Comparison of ENCODE assay signal across 9 cellular contexts in the genomic region with DNA sequence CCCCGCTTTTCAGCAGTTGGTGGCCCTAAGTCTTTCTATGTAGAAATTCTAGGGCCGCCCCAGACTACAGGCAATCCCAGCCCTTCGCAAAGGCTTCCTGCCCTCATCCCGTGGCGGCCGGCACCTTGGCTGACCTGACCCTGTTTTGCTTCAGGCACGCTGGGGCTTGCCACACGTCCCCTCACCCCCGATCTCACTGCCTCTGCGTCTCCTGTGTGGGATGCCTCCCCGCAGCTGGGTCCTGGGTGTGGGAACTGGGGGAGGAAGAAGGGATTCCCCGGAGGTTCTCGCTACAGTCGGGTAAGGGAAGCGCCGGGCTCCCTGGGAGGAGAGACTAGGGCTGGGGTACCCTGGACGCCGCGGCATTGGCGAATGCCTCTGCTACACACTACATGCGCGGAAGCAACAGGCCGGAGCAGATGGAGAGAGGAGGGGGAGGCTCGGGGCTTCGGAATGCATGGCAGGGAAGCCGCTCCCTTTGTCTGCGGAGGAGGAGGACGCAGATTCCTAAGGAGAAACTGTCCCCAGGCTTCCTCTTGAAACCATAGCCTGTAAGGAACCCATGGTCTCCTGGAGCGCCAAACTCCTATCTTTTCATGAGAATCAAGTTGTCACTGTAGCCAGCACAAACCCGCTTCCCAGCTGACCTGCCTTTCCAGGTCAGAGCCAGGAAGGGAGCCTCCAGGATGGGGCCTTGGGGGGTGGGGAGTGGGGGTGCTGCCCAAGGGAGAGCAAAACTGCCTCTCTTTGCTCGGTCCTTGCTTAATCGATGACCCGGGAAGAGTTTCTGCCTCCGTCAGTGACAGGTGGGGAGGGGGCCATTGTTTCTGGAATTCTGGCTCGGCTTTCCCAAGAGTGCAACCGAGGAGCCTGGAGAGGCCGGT. TPM values are rescaled to one million over a fixed set of nuclear protein-coding genes. Genes with fewer than 3 reads are reported as not detected.
DNase-seq lines count a peak whose midpoint lies in the region; ATAC-seq and TF ChIP-seq lines count a peak whose summit lies in the region.
"Had no signal": no experiment of that assay in that cellular context is flagged by ENCODE, and none has a peak within 500 bp of the region (broad histone marks: within the 10 kb centered on the region; RNA-seq: fewer than 3 reads in every experiment).

No MANE protein-coding gene starts in this region.

- H3K4me1 Mint-ChIP-seq in brain, result peaks cover 50% of the 10 kb centered on the region
- peaks cover 29% of the 10 kb centered on the region for H3K4me1 Mint-ChIP-seq in stimulated activated memory B cell treated with anti-CD40 and anti-IgM and Interleukin-4, amounts not matched to agents 10 μg/mL and 1 μg/mL and 100 μg/mL, for 72 hours

- H3K27me3 Mint-ChIP-seq in brain, result peaks cover 12% of the 10 kb centered on the region
- H3K27me3 Mint-ChIP-seq in stimulated activated memory B cell treated with anti-CD40 and anti-IgM and Interleukin-4, amounts not matched to agents 10 μg/mL and 1 μg/mL and 100 μg/mL, for 72 hours, result no peaks in the 10 kb centered on the region

- peak overlapping the region; percentile 94 to 98 (median 97) for H3K4me3 Mint-ChIP-seq in brain
- H3K4me3 Mint-ChIP-seq in stimulated activated memory B cell treated with anti-CD40 and anti-IgM and Interleukin-4, amounts not matched to agents 10 μg/mL and 1 μg/mL and 100 μg/mL, for 72 hours, result peak overlapping the region; percentile 83

- H3K9me3 Mint-ChIP-seq in brain, result peaks cover 0 to 2% (median 0%) of the 10 kb centered on the region in 5 experiments
- H3K9me3 Mint-ChIP-seq in stimulated activated memory B cell treated with anti-CD40 and anti-IgM and Interleukin-4, amounts not matched to agents 10 μg/mL and 1 μg/mL and 100 μg/mL, for 72 hours, result no peaks in the 10 kb centered on the region

- no peak for ATAC-seq in stimulated activated memory B cell treated with anti-CD40 and anti-IgM and Interleukin-4, amounts not matched to agents 10 μg/mL and 1 μg/mL and 100 μg/mL, for 72 hours
- ATAC-seq in HG03135 (IDR thresholded peaks at IDR 0.05; ENCODE audit: unreplicated experiment), result no peak

- no peak for TF ChIP-seq CTCF in brain (conservative IDR thresholded peaks at IDR 0.05)

- H3K27ac Mint-ChIP-seq in brain, result peak overlapping the region; percentile 92 to 98 (median 95)
- peak overlapping the region; percentile 78 for H3K27ac Mint-ChIP-seq in stimulated activated memory B cell treated with anti-CD40 and anti-IgM and Interleukin-4, amounts not matched to agents 10 μg/mL and 1 μg/mL and 100 μg/mL, for 72 hours

- DNase-seq in activated CD4-positive, alpha-beta T cell treated with anti-CD3 and anti-CD28 coated beads for 48 hours, result peak; percentile 12
- no peak for DNase-seq in activated CD4-positive, alpha-beta T cell treated with anti-CD3 and anti-CD28 coated beads, Interleukin-2, amount 50 U/mL, for 48 hours
- DNase-seq in M059J (ENCODE audit: low read depth), result peak; percentile 9
- peak; percentile 56 for DNase-seq in kidney tubule cell (ENCODE audit: low spot score)
- no peak for DNase-seq in COLO829 (ENCODE audit: low spot score)

- H3K36me3 Mint-ChIP-seq in brain, result peaks cover 23% of the 10 kb centered on the region
- peaks cover 17% of the 10 kb centered on the region for H3K36me3 Mint-ChIP-seq in stimulated activated memory B cell treated with anti-CD40 and anti-IgM and Interleukin-4, amounts not matched to agents 10 μg/mL and 1 μg/mL and 100 μg/mL, for 72 hours

RNA-seq across cellular contexts. Expression of a gene that starts 1.4 kb away (rescaled TPM):
- 0.37 and 0.39 TPM in 2 replicates for total RNA-seq in M059J (2014; rRNA removed; shearing (Covaris generic))
- polyA plus RNA-seq in brain (ENCODE audit: insufficient read depth, low read depth, low replicate concordance), result 5.2 TPM

RNA-seq across cellular contexts. Expression of a gene that starts 30.7 kb away (rescaled TPM):
- total RNA-seq in M059J (2014; rRNA removed; shearing (Covaris generic)), result 118 and 159 TPM in 2 replicates
- polyA plus RNA-seq in brain (ENCODE audit: insufficient read depth, low read depth, low replicate concordance), result 5.5 TPM

RNA-seq across cellular contexts. Expression of a gene that starts 39.4 kb away (rescaled TPM):
- total RNA-seq in M059J (2014; rRNA removed; shearing (Covaris generic)), result not detected in 2 replicates
- polyA plus RNA-seq in brain (ENCODE audit: insufficient read depth, low read depth, low replicate concordance), result 2.3 TPM
- total RNA-seq: glomerular endothelial cell had no signal

Comparison
In these comparisons a context has a peak if more than half of its experiments do, and no peak if none do; other contexts are left out.
1. DNase-seq: peak in activated CD4-positive, alpha-beta T cell treated with anti-CD3 and anti-CD28 coated beads for 48 hours (single experiment), M059J (single experiment) and kidney tubule cell (single experiment); none in activated CD4-positive, alpha-beta T cell treated with anti-CD3 and anti-CD28 coated beads, Interleukin-2, amount 50 U/mL, for 48 hours (0 of 2) and COLO829 (single experiment).